In genomic region chr17:19305761-19306159, GRCh38 we compare ENCODE assay signal across 18 cellular contexts. TPM values are rescaled to one million over a fixed set of nuclear protein-coding genes. Genes with fewer than 3 reads are reported as not detected.
DNase-seq lines count a peak whose midpoint lies in the region; ATAC-seq and TF ChIP-seq lines count a peak whose summit lies in the region.
"Had no signal": no experiment of that assay in that cellular context is flagged by ENCODE, and none has a peak within 500 bp of the region (broad histone marks: within the 10 kb centered on the region; RNA-seq: fewer than 3 reads in every experiment).

No MANE protein-coding gene starts in this region.

- no peaks in the 10 kb centered on the region for H3K36me3 Mint-ChIP-seq in activated T-helper 1 cell treated with anti-CD3 and anti-CD28 coated beads, Interleukin-12 subunit alpha, Interleukin-12 subunit beta, Interleukin-2, Interleukin-4 antibody, amounts not matched to agents 30 ng/mL and 10 ng/mL and 1 ng/mL, durations not matched to agents 14 hours and 24 hours and 36 hours (ENCODE audit: low read depth)
- no peaks in the 10 kb centered on the region for H3K36me3 Mint-ChIP-seq in naive B cell
- peaks cover 6% of the 10 kb centered on the region for H3K36me3 Mint-ChIP-seq in stimulated activated memory B cell treated with anti-CD40 and anti-IgM and Interleukin-4, amounts not matched to agents 10 μg/mL and 1 μg/mL and 100 μg/mL, for 72 hours

- H3K27ac Mint-ChIP-seq in activated T-helper 1 cell treated with anti-CD3 and anti-CD28 coated beads, Interleukin-12 subunit alpha, Interleukin-12 subunit beta, Interleukin-2, Interleukin-4 antibody, amounts not matched to agents 30 ng/mL and 10 ng/mL and 1 ng/mL, durations not matched to agents 14 hours and 24 hours and 36 hours, result no peak overlapping the region
- H3K27ac Mint-ChIP-seq in naive B cell, result peak overlapping the region; percentile 90 to 99 (median 98)
- no peak overlapping the region for H3K27ac Mint-ChIP-seq in stimulated activated memory B cell treated with anti-CD40 and anti-IgM and Interleukin-4, amounts not matched to agents 10 μg/mL and 1 μg/mL and 100 μg/mL, for 72 hours
- H3K27ac Mint-ChIP-seq: activated CD8-positive, alpha-beta T cell treated with anti-CD3 and anti-CD28 coated beads for 36 hours; neural progenitor cell had no signal

- intact Hi-C loops in activated T-helper 1 cell treated with anti-CD3 and anti-CD28 coated beads, Interleukin-12 subunit alpha, Interleukin-12 subunit beta, Interleukin-2, Interleukin-4 antibody, amounts not matched to agents 30 ng/mL and 10 ng/mL and 1 ng/mL, durations not matched to agents 14 hours and 24 hours and 36 hours (cut with micrococcal nuclease), result loop anchor here (1.0 kb wide), 1 partner anchor 21 kb away; no protein-coding TSS in a partner anchor
- intact Hi-C loops in mucosa of descending colon (cut with DNase I, micrococcal nuclease), result no loop called here

- peaks cover 80 to 98% (median 89%) of the 10 kb centered on the region in 10 experiments for H3K4me1 ChIP-seq in BLaER1 treated with 17β-estradiol and CSF1 and Interleukin-3, amounts not matched to agents 10 nM and 100 nM
- H3K4me1 ChIP-seq in KMS-11 (ENCODE audit: low read depth, poor library complexity, severe bottlenecking) (peaks cover 65% of the 10 kb centered on the region), mucosa of descending colon (ENCODE audit: low read depth) (peaks cover 44% of the 10 kb centered on the region)
- H3K4me1 ChIP-seq: neural progenitor cell had no signal

- H3K79me2 ChIP-seq in KMS-11 (ENCODE audit: insufficient read depth, low read depth), result no peaks in the 10 kb centered on the region

- H4K20me1 ChIP-seq in BLaER1 treated with 17β-estradiol and CSF1 and Interleukin-3, amounts not matched to agents 10 nM and 100 nM, result peaks cover 7 to 80% (median 12%) of the 10 kb centered on the region in 11 experiments; a peak in 15 of 22 replicates
- H4K20me1 ChIP-seq in KMS-11 (ENCODE audit: insufficient read depth), result no peaks in the 10 kb centered on the region

- peak overlapping the region; percentile 56 for H3K4me3 Mint-ChIP-seq in activated T-helper 1 cell treated with anti-CD3 and anti-CD28 coated beads, Interleukin-12 subunit alpha, Interleukin-12 subunit beta, Interleukin-2, Interleukin-4 antibody, amounts not matched to agents 30 ng/mL and 10 ng/mL and 1 ng/mL, durations not matched to agents 14 hours and 24 hours and 36 hours
- peak overlapping the region; percentile 40 to 89 (median 76) for H3K4me3 Mint-ChIP-seq in naive B cell
- no peak overlapping the region for H3K4me3 Mint-ChIP-seq in stimulated activated memory B cell treated with anti-CD40 and anti-IgM and Interleukin-4, amounts not matched to agents 10 μg/mL and 1 μg/mL and 100 μg/mL, for 72 hours
- H3K4me3 Mint-ChIP-seq: activated CD8-positive, alpha-beta T cell treated with anti-CD3 and anti-CD28 coated beads for 36 hours; activated T-cell treated with anti-CD3 and anti-CD28 coated beads, Interleukin-2, amount 50 U/mL, for 4 hours; neural progenitor cell had no signal

- no peaks in the 10 kb centered on the region for H3K36me3 ChIP-seq in BLaER1 treated with 17β-estradiol and CSF1 and Interleukin-3, amounts not matched to agents 10 nM and 100 nM
- H3K36me3 ChIP-seq in KMS-11 (ENCODE audit: insufficient read depth) (no peaks in the 10 kb centered on the region), mucosa of descending colon (ENCODE audit: low read depth) (no peaks in the 10 kb centered on the region)
- H3K36me3 ChIP-seq: cardiac muscle cell, neural progenitor cell had no signal

- peak overlapping the region in 10 of 11 experiments; percentile 41 to 71 (median 56); a peak in 19 of 22 replicates for H3K9ac ChIP-seq in BLaER1 treated with 17β-estradiol and CSF1 and Interleukin-3, amounts not matched to agents 10 nM and 100 nM
- peak overlapping the region; percentile 40; the same call in 1 of the 2 replicates for H3K9ac ChIP-seq in KMS-11
- H3K9ac ChIP-seq: neural progenitor cell had no signal

- peaks cover 27% of the 10 kb centered on the region for H3K27me3 Mint-ChIP-seq in activated T-helper 1 cell treated with anti-CD3 and anti-CD28 coated beads, Interleukin-12 subunit alpha, Interleukin-12 subunit beta, Interleukin-2, Interleukin-4 antibody, amounts not matched to agents 30 ng/mL and 10 ng/mL and 1 ng/mL, durations not matched to agents 14 hours and 24 hours and 36 hours (ENCODE audit: insufficient read depth)
- peaks cover 0 to 18% (median 6%) of the 10 kb centered on the region in 3 donors for H3K27me3 Mint-ChIP-seq in naive B cell
- no peaks in the 10 kb centered on the region for H3K27me3 Mint-ChIP-seq in stimulated activated memory B cell treated with anti-CD40 and anti-IgM and Interleukin-4, amounts not matched to agents 10 μg/mL and 1 μg/mL and 100 μg/mL, for 72 hours

- no peak for DNase-seq in activated T-helper 1 cell treated with anti-CD3 and anti-CD28 coated beads, Interleukin-12 subunit alpha, Interleukin-12 subunit beta, Interleukin-2, Interleukin-4 antibody, amounts not matched to agents 30 ng/mL and 10 ng/mL and 1 ng/mL, durations not matched to agents 14 hours and 24 hours and 36 hours (ENCODE audit: low spot score)
- DNase-seq in naive B cell, result no peak
- DNase-seq in NCI-H1048 (lab: John Stamatoyannopoulos, UW), result no peak
- no peak for DNase-seq in mucosa of descending colon
- DNase-seq: activated T-cell treated with anti-CD3 and anti-CD28 coated beads, Interleukin-2, amount 50 U/mL, for 4 hours; Calu3; NCI-H1092; NCI-H2171 had no signal

- TF ChIP-seq CTCF in KMS-11 (conservative IDR thresholded peaks at IDR 0.05; ENCODE audit: low read depth, low read length), result no peak
- no peak for TF ChIP-seq CTCF in mucosa of descending colon (IDR thresholded peaks at IDR 0.05)

- peak overlapping the region; percentile 30 to 82 (median 75); a peak in 21 of 22 replicates for H3K27ac ChIP-seq in BLaER1 treated with 17β-estradiol and CSF1 and Interleukin-3, amounts not matched to agents 10 nM and 100 nM
- H3K27ac ChIP-seq in KMS-11, result peak overlapping the region; percentile 82
- H3K27ac ChIP-seq: cardiac muscle cell, neural progenitor cell had no signal

- peaks cover 26% of the 10 kb centered on the region for H3K4me1 Mint-ChIP-seq in activated T-helper 1 cell treated with anti-CD3 and anti-CD28 coated beads, Interleukin-12 subunit alpha, Interleukin-12 subunit beta, Interleukin-2, Interleukin-4 antibody, amounts not matched to agents 30 ng/mL and 10 ng/mL and 1 ng/mL, durations not matched to agents 14 hours and 24 hours and 36 hours (ENCODE audit: low read depth)
- peaks cover 51 to 80% (median 68%) of the 10 kb centered on the region in 3 donors for H3K4me1 Mint-ChIP-seq in naive B cell
- H3K4me1 Mint-ChIP-seq in stimulated activated memory B cell treated with anti-CD40 and anti-IgM and Interleukin-4, amounts not matched to agents 10 μg/mL and 1 μg/mL and 100 μg/mL, for 72 hours, result peaks cover 63% of the 10 kb centered on the region

- H2AFZ ChIP-seq in KMS-11 (ENCODE audit: low read depth), result no peak overlapping the region
- H2AFZ ChIP-seq: neural progenitor cell had no signal

- no peaks in the 10 kb centered on the region for H3K9me3 Mint-ChIP-seq in activated T-helper 1 cell treated with anti-CD3 and anti-CD28 coated beads, Interleukin-12 subunit alpha, Interleukin-12 subunit beta, Interleukin-2, Interleukin-4 antibody, amounts not matched to agents 30 ng/mL and 10 ng/mL and 1 ng/mL, durations not matched to agents 14 hours and 24 hours and 36 hours
- no peaks in the 10 kb centered on the region for H3K9me3 Mint-ChIP-seq in naive B cell
- no peaks in the 10 kb centered on the region for H3K9me3 Mint-ChIP-seq in stimulated activated memory B cell treated with anti-CD40 and anti-IgM and Interleukin-4, amounts not matched to agents 10 μg/mL and 1 μg/mL and 100 μg/mL, for 72 hours
- H3K9me3 Mint-ChIP-seq: activated CD8-positive, alpha-beta T cell treated with anti-CD3 and anti-CD28 coated beads for 36 hours; activated T-cell treated with anti-CD3 and anti-CD28 coated beads, Interleukin-2, amount 50 U/mL, for 4 hours; immature natural killer cell; neural progenitor cell had no signal

- H3K4me3 ChIP-seq in BLaER1 treated with 17β-estradiol and CSF1 and Interleukin-3, amounts not matched to agents 10 nM and 100 nM, result peak overlapping the region in 3 of 10 experiments; percentile 3 to 13 (median 6); a peak in 1 of 20 replicates
- H3K4me3 ChIP-seq in KMS-11 (IDR thresholded peaks at IDR 0.05; ENCODE audit: insufficient read depth, low read depth, low read length), result no peak overlapping the region
- no peak overlapping the region for H3K4me3 ChIP-seq in mucosa of descending colon
- H3K4me3 ChIP-seq: cardiac muscle cell, lung, neural progenitor cell, Peyer's patch, right atrium auricular region had no signal

- no peaks in the 10 kb centered on the region for H3K9me3 ChIP-seq in BLaER1 treated with 17β-estradiol and CSF1 and Interleukin-3, amounts not matched to agents 10 nM and 100 nM (replicated peaks in 1 of 11)
- H3K9me3 ChIP-seq in mucosa of descending colon, result no peaks in the 10 kb centered on the region
- H3K9me3 ChIP-seq: Peyer's patch, right atrium auricular region had no signal

- H3K27me3 ChIP-seq in BLaER1 treated with 17β-estradiol and CSF1 and Interleukin-3, amounts not matched to agents 10 nM and 100 nM, result peaks cover 24 to 73% (median 54%) of the 10 kb centered on the region in 11 experiments
- no peaks in the 10 kb centered on the region for H3K27me3 ChIP-seq in KMS-11 (ENCODE audit: insufficient read depth, low read depth)
- H3K27me3 ChIP-seq: cardiac muscle cell, neural progenitor cell, Peyer's patch, right atrium auricular region had no signal

- ATAC-seq in naive B cell (ENCODE audit: low read depth in 2 of 2) (no peak), mucosa of descending colon (no peak)
- no peak for ATAC-seq in stimulated activated memory B cell treated with anti-CD40 and anti-IgM and Interleukin-4, amounts not matched to agents 10 μg/mL and 1 μg/mL and 100 μg/mL, for 72 hours

- peak overlapping the region; percentile 72 to 97 (median 92) for H3K4me2 ChIP-seq in BLaER1 treated with 17β-estradiol and CSF1 and Interleukin-3, amounts not matched to agents 10 nM and 100 nM
- peak overlapping the region; percentile 83 for H3K4me2 ChIP-seq in KMS-11
- H3K4me2 ChIP-seq: neural progenitor cell had no signal

RNA-seq across cellular contexts. Expression of gene B9D1, which starts 56.8 kb away (rescaled TPM):
- 4.3 and 5.6 TPM in 2 replicates for total RNA-seq in activated T-helper 1 cell treated with anti-CD3 and anti-CD28 coated beads, Interleukin-12 subunit alpha, Interleukin-12 subunit beta, Interleukin-2, Interleukin-4 antibody, amounts not matched to agents 30 ng/mL and 10 ng/mL and 1 ng/mL, durations not matched to agents 14 hours and 24 hours and 36 hours
- 1 to 10 TPM; 1.2 to 4.1 (median 1.6) TPM for polyA plus RNA-seq in naive B cell (ENCODE audit: low read depth in 6 of 6)
- 10 to 100 TPM in 2 of 3 donors, 1 to 10 TPM in 1; 5.1 to 11.8 (median 10.7) TPM for total RNA-seq in mucosa of descending colon

Comparison
In these comparisons a context has a peak if more than half of its experiments do, and no peak if none do; other contexts are left out.
1. H3K27ac Mint-ChIP-seq: peak in naive B cell (6 of 6); none in activated T-helper 1 cell treated with anti-CD3 and anti-CD28 coated beads, Interleukin-12 subunit alpha, Interleukin-12 subunit beta, Interleukin-2, Interleukin-4 antibody, amounts not matched to agents 30 ng/mL and 10 ng/mL and 1 ng/mL, durations not matched to agents 14 hours and 24 hours and 36 hours (single experiment) and stimulated activated memory B cell treated with anti-CD40 and anti-IgM and Interleukin-4, amounts not matched to agents 10 μg/mL and 1 μg/mL and 100 μg/mL, for 72 hours (single experiment).